Comparison of ENCODE assay signal across 1 cellular context in genomic region chr14:55026793-55027560, GRCh38.
A peak's percentile ranks its signal among the peaks of the same experiment; 100 is the strongest.
TF ChIP-seq lines count a peak whose summit lies in the region.

TSS of gene SOCS4 (plus strand) at chr14:55027236. CDS start at chr14:55043042, 15,806 bp downstream.
A gene with protein sequence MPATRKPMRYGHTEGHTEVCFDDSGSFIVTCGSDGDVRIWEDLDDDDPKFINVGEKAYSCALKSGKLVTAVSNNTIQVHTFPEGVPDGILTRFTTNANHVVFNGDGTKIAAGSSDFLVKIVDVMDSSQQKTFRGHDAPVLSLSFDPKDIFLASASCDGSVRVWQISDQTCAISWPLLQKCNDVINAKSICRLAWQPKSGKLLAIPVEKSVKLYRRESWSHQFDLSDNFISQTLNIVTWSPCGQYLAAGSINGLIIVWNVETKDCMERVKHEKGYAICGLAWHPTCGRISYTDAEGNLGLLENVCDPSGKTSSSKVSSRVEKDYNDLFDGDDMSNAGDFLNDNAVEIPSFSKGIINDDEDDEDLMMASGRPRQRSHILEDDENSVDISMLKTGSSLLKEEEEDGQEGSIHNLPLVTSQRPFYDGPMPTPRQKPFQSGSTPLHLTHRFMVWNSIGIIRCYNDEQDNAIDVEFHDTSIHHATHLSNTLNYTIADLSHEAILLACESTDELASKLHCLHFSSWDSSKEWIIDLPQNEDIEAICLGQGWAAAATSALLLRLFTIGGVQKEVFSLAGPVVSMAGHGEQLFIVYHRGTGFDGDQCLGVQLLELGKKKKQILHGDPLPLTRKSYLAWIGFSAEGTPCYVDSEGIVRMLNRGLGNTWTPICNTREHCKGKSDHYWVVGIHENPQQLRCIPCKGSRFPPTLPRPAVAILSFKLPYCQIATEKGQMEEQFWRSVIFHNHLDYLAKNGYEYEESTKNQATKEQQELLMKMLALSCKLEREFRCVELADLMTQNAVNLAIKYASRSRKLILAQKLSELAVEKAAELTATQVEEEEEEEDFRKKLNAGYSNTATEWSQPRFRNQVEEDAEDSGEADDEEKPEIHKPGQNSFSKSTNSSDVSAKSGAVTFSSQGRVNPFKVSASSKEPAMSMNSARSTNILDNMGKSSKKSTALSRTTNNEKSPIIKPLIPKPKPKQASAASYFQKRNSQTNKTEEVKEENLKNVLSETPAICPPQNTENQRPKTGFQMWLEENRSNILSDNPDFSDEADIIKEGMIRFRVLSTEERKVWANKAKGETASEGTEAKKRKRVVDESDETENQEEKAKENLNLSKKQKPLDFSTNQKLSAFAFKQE (minus strand): TSS chr14:55027099. CDS start chr14:55026787, 312 bp downstream.

TF ChIP-seq in SK-N-SH, 30 proteins besides CTCF, POLR2A, EP300 and RAD21 (continued from another document):
- TF ChIP-seq FOSL2 (IDR thresholded peaks at IDR 0.05; ENCODE audit: borderline replicate concordance, low read depth) (no peak), IRF3 (IDR thresholded peaks at IDR 0.05; ENCODE audit: low read depth, low read length) (no peak), ZBTB33 (IDR thresholded peaks at IDR 0.05; ENCODE audit: borderline replicate concordance, low read depth) (no peak), GATA2 (CRISPR knock-in tag; IDR thresholded peaks at IDR 0.05) (no peak), NFIC (IDR thresholded peaks at IDR 0.05; ENCODE audit: borderline replicate concordance) (no peak), JUND (IDR thresholded peaks at IDR 0.05) (no peak), RCOR1 (IDR thresholded peaks at IDR 0.05; ENCODE audit: low read length) (no peak), NRF1 (IDR thresholded peaks at IDR 0.05; ENCODE audit: low read depth, low read length) (peak; percentile 78), RXRA (IDR thresholded peaks at IDR 0.05; ENCODE audit: borderline replicate concordance, low read depth) (no peak), CHD2 (IDR thresholded peaks at IDR 0.05; ENCODE audit: low read length, partially characterized antibody) (peak; percentile 79), SIN3A (IDR thresholded peaks at IDR 0.05; ENCODE audit: borderline replicate concordance, low read depth, low read length) (peak; percentile 95; the same call in 1 of the 2 replicates), FOXJ3 (CRISPR knock-in tag; IDR thresholded peaks at IDR 0.05) (no peak), ELF1 (IDR thresholded peaks at IDR 0.05) (peak; percentile 96), TEAD4 (IDR thresholded peaks at IDR 0.05; ENCODE audit: borderline replicate concordance, insufficient read depth) (no peak), MXI1 (IDR thresholded peaks at IDR 0.05; ENCODE audit: low read depth, low read length) (peak; percentile 96), PBX3 (IDR thresholded peaks at IDR 0.05) (no peak), EZH2phosphoT487 (IDR thresholded peaks at IDR 0.05; ENCODE audit: borderline replicate concordance, low read depth) (no peak), GABPA (IDR thresholded peaks at IDR 0.05; ENCODE audit: low read depth) (peak; percentile 71)
